Comparison of ENCODE assay signal across 15 cellular contexts in the genomic region with DNA sequence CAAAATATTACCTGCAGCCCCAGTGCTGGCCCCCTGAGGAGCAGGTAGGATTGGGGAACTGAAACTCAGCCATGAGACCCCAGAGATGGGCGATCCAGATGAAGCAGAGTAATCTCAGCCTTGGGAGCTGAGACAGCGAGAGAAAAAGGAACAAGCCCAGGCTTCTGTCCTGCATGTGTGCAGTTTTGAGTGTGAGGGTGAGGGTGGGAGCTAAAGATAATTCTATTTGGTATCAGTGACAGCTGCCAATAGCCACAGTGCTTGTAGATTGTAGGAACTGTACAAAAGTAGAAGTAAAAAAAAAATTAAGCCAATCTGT. TPM values are rescaled to one million over a fixed set of nuclear protein-coding genes. Genes with fewer than 3 reads are reported as not detected.
A peak's percentile ranks its signal among the peaks of the same experiment; 100 is the strongest.
DNase-seq lines count a peak whose midpoint lies in the region; ATAC-seq and TF ChIP-seq lines count a peak whose summit lies in the region.
"Had no signal": no experiment of that assay in that cellular context is flagged by ENCODE, and none has a peak within 500 bp of the region (broad histone marks: within the 10 kb centered on the region; RNA-seq: fewer than 3 reads in every experiment).

No MANE protein-coding gene starts in this region.

- H3K4me3 ChIP-seq in NB4 (ENCODE audit: low read depth, low read length) (peak overlapping the region; percentile 54), heart left ventricle (peak overlapping the region in 8 of 12 donors; percentile 9 to 49 (median 28))
- H3K4me3 ChIP-seq: prostate gland, SJCRH30 had no signal

- no peaks in the 10 kb centered on the region for H3K36me3 Mint-ChIP-seq in stimulated activated memory B cell treated with anti-CD40 and anti-IgM and Interleukin-4, amounts not matched to agents 10 μg/mL and 1 μg/mL and 100 μg/mL, for 72 hours
- H3K36me3 Mint-ChIP-seq: WTC11 had no signal

- H3K4me3 Mint-ChIP-seq in stimulated activated memory B cell treated with anti-CD40 and anti-IgM and Interleukin-4, amounts not matched to agents 10 μg/mL and 1 μg/mL and 100 μg/mL, for 72 hours = no peak overlapping the region
- H3K4me3 Mint-ChIP-seq: activated naive CD8-positive, alpha-beta T cell treated with anti-CD3 and anti-CD28 coated beads for 36 hours; CD4-positive, alpha-beta T cell; WTC11 had no signal

- peaks cover 0 to 46% (median 0%) of the 10 kb centered on the region in 12 donors for H3K4me1 ChIP-seq in heart left ventricle
- H3K4me1 ChIP-seq: prostate gland, SJCRH30 had no signal

- H3K4me1 Mint-ChIP-seq in stimulated activated memory B cell treated with anti-CD40 and anti-IgM and Interleukin-4, amounts not matched to agents 10 μg/mL and 1 μg/mL and 100 μg/mL, for 72 hours = peaks cover 31% of the 10 kb centered on the region
- H3K4me1 Mint-ChIP-seq: WTC11 had no signal

- intact Hi-C loops in heart left ventricle (cut with DNase I) = no loop called here

- TF ChIP-seq POLR2A in NB4 (IDR thresholded peaks at IDR 0.05; ENCODE audit: extremely low read depth, insufficient read length) (no peak), heart left ventricle (IDR thresholded peaks at IDR 0.05) (no peak)

- peak; percentile 73 for DNase-seq in NB4 (ENCODE audit: low read depth)
- DNase-seq in heart left ventricle = peak in 1 of 5 donors; percentile 12
- DNase-seq in NCI-H526 treated with DMSO at 0.1 percent for 48 hours (lab: John Stamatoyannopoulos, UW) = no peak
- DNase-seq in stimulated activated naive CD4-positive, alpha-beta T cell (lab: John Stamatoyannopoulos, UW) = no peak
- DNase-seq: activated CD8-positive, alpha-beta memory T cell treated with anti-CD3 and anti-CD28 coated beads, Interleukin-2, amount 50 U/mL, for 4 hours; activated naive CD8-positive, alpha-beta T cell treated with anti-CD3 and anti-CD28 coated beads for 36 hours; caudate nucleus; CD4-positive, alpha-beta T cell; NCI-H1694 treated with DMSO at 0.1 percent for 48 hours; SJCRH30 had no signal

- peaks cover 24% of the 10 kb centered on the region for H3K27me3 Mint-ChIP-seq in stimulated activated memory B cell treated with anti-CD40 and anti-IgM and Interleukin-4, amounts not matched to agents 10 μg/mL and 1 μg/mL and 100 μg/mL, for 72 hours

- H3K9me3 ChIP-seq in heart left ventricle = peaks cover 0 to 5% (median 0%) of the 10 kb centered on the region in 12 donors
- H3K9me3 ChIP-seq: prostate gland, SJCRH30 had no signal

- ATAC-seq in GM21717 (IDR thresholded peaks at IDR 0.05; ENCODE audit: unreplicated experiment) = peak; percentile 39
- peak; percentile 53 to 63 (median 57) for ATAC-seq in heart left ventricle
- peak; percentile 62 for ATAC-seq in stimulated activated memory B cell treated with anti-CD40 and anti-IgM and Interleukin-4, amounts not matched to agents 10 μg/mL and 1 μg/mL and 100 μg/mL, for 72 hours
- no peak for ATAC-seq in HG03439 (IDR thresholded peaks at IDR 0.05; ENCODE audit: unreplicated experiment)
- ATAC-seq: WTC11 had no signal

- H3K27ac ChIP-seq in heart left ventricle = peak overlapping the region in 5 of 12 donors; percentile 29 to 91 (median 38)
- H3K27ac ChIP-seq: prostate gland, SJCRH30 had no signal

- no peaks in the 10 kb centered on the region for H3K36me3 ChIP-seq in heart left ventricle
- H3K36me3 ChIP-seq: prostate gland, SJCRH30 had no signal

- TF ChIP-seq CTCF in NB4 (IDR thresholded peaks at IDR 0.05; ENCODE audit: low read depth, low read length) (no peak), heart left ventricle (IDR thresholded peaks at IDR 0.05) (no peak)

- WGBS in heart left ventricle, 4 donors = 79 to 98% (median 88%) methylated on average over 2 of the region's 2 CpGs

- H3K27me3 ChIP-seq in heart left ventricle = no peaks in the 10 kb centered on the region
- H3K27me3 ChIP-seq: SJCRH30 had no signal

- no peaks in the 10 kb centered on the region for H3K9me3 Mint-ChIP-seq in stimulated activated memory B cell treated with anti-CD40 and anti-IgM and Interleukin-4, amounts not matched to agents 10 μg/mL and 1 μg/mL and 100 μg/mL, for 72 hours

- peak overlapping the region; percentile 57 for H3K27ac Mint-ChIP-seq in stimulated activated memory B cell treated with anti-CD40 and anti-IgM and Interleukin-4, amounts not matched to agents 10 μg/mL and 1 μg/mL and 100 μg/mL, for 72 hours
- H3K27ac Mint-ChIP-seq: activated naive CD8-positive, alpha-beta T cell treated with anti-CD3 and anti-CD28 coated beads for 36 hours; CD4-positive, alpha-beta T cell; WTC11 had no signal

RNA-seq across cellular contexts. Expression of a gene that starts 5.9 kb away (rescaled TPM):
- total RNA-seq in heart left ventricle = 10 to 100 TPM in 1 of 9 donors, 1 to 10 TPM in 8; 1.5 to 14.7 (median 2.5) TPM
- 1 to 10 TPM in 1 of 2 donors, under 1 TPM in 1; 0.51 to 1.2 TPM for polyA plus RNA-seq in heart left ventricle
